Comparison of ENCODE assay signal across 9 cellular contexts in the genomic region with DNA sequence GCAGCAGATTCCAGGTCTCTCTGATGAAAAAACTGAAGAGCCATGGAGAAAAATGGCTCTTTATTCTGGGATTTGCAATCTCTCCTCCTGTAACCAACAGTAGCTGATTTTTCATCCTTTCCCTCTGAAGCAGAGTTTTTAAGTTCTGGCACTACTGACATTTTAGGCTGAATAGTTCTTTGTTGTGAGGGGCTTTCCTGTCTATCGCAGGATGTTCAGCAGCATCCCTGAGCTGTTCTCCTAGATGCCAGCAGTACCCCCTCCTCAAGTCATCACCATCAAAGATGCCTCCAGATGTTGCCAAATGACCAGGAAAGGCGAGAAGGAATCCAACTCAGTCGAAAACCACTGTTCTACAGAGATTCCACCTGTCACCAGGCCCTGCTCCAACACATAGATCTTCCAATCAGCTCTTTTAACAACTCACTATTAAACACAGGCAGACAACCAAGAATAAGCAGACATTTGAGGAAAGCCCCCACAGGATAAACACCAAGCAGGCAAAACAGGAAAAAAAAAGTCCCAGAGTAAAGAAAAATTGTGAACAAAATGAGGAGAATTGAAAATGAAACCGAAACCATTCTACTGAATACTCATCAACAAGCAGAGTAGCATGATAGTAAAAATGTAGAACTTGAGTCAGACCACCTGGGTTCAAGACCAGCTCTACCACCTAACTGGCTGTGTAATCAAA.
DNase-seq lines count a peak whose midpoint lies in the region; ATAC-seq and TF ChIP-seq lines count a peak whose summit lies in the region.
"Had no signal": no experiment of that assay in that cellular context is flagged by ENCODE, and none has a peak within 500 bp of the region (broad histone marks: within the 10 kb centered on the region; RNA-seq: fewer than 3 reads in every experiment).

No MANE protein-coding gene starts in this region.

- H3K9me3 Mint-ChIP-seq in activated CD4-positive, alpha-beta T cell treated with anti-CD3 and anti-CD28 coated beads for 36 hours (ENCODE audit: low read depth) = no peaks in the 10 kb centered on the region
- H3K9me3 Mint-ChIP-seq in activated naive CD8-positive, alpha-beta T cell treated with anti-CD3 and anti-CD28 coated beads for 36 hours = no peaks in the 10 kb centered on the region
- H3K9me3 Mint-ChIP-seq in neural progenitor cell = no peaks in the 10 kb centered on the region

- ATAC-seq in activated CD4-positive, alpha-beta T cell treated with anti-CD3 and anti-CD28 coated beads for 36 hours = peak; percentile 87
- peak; percentile 74 for ATAC-seq in HG03432 (IDR thresholded peaks at IDR 0.05; ENCODE audit: unreplicated experiment)

- no peaks in the 10 kb centered on the region for H3K27me3 ChIP-seq in mucosa of stomach (ENCODE audit: control insufficient read depth, insufficient read depth, low read length)
- no peaks in the 10 kb centered on the region for H3K27me3 ChIP-seq in neural progenitor cell

- peaks cover 3% of the 10 kb centered on the region for H3K36me3 Mint-ChIP-seq in activated CD4-positive, alpha-beta T cell treated with anti-CD3 and anti-CD28 coated beads for 36 hours (ENCODE audit: low read depth)
- H3K36me3 Mint-ChIP-seq in activated naive CD8-positive, alpha-beta T cell treated with anti-CD3 and anti-CD28 coated beads for 36 hours = peaks cover 3% of the 10 kb centered on the region
- H3K36me3 Mint-ChIP-seq in neural progenitor cell = no peaks in the 10 kb centered on the region

- peak overlapping the region; percentile 97 for H3K27ac Mint-ChIP-seq in activated CD4-positive, alpha-beta T cell treated with anti-CD3 and anti-CD28 coated beads for 36 hours
- peak overlapping the region; percentile 96 for H3K27ac Mint-ChIP-seq in activated naive CD8-positive, alpha-beta T cell treated with anti-CD3 and anti-CD28 coated beads for 36 hours
- no peak overlapping the region for H3K27ac Mint-ChIP-seq in neural progenitor cell

- H3K9ac ChIP-seq in mucosa of stomach (ENCODE audit: low read length) = peak overlapping the region; percentile 11
- no peak overlapping the region for H3K9ac ChIP-seq in neural progenitor cell

- no peak overlapping the region for H2AFZ ChIP-seq in neural progenitor cell (replicated peaks)

- H3K4me2 ChIP-seq in neural progenitor cell = no peak overlapping the region

- DNase-seq in activated CD4-positive, alpha-beta T cell treated with anti-CD3 and anti-CD28 coated beads for 36 hours = peak; percentile 28
- no peak for DNase-seq in activated CD4-positive, alpha-beta T cell treated with anti-CD3 and anti-CD28 coated beads, Interleukin-2, amount 50 U/mL, for 1 hour
- DNase-seq in activated naive CD8-positive, alpha-beta T cell treated with anti-CD3 and anti-CD28 coated beads for 36 hours = peak; percentile 6
- no peak for DNase-seq in GDM1 (lab: John Stamatoyannopoulos, UW)
- DNase-seq in neural progenitor cell (ENCODE audit: low spot score) = no peak
- DNase-seq in NCI-H2227 treated with DMSO at 0.1 percent for 48 hours (lab: John Stamatoyannopoulos, UW) = no peak

- peaks cover 4% of the 10 kb centered on the region for H3K4me1 ChIP-seq in mucosa of stomach (ENCODE audit: control insufficient read depth, insufficient read depth, low read length)
- H3K4me1 ChIP-seq in neural progenitor cell = peaks cover 3% of the 10 kb centered on the region

- no peaks in the 10 kb centered on the region for H3K79me2 ChIP-seq in neural progenitor cell (ENCODE audit: low read depth)

- POLR2A ChIA-PET in activated CD4-positive, alpha-beta T cell treated with anti-CD3 and anti-CD28 coated beads for 36 hours (lab: Charles Lee) = interaction anchor here (0.7 kb wide), 1 partner anchor 10 kb away, joined by 4 read pairs; no protein-coding TSS in a partner anchor

- no peaks in the 10 kb centered on the region for H3K9me3 ChIP-seq in mucosa of stomach (ENCODE audit: control insufficient read depth, low read length)
- H3K9me3 ChIP-seq in neural progenitor cell (ENCODE audit: low read depth) = no peaks in the 10 kb centered on the region

- H3K4me3 ChIP-seq in mucosa of stomach (ENCODE audit: low read length) (no peak overlapping the region), neural progenitor cell (no peak overlapping the region)

- peaks cover 38% of the 10 kb centered on the region for H3K4me1 Mint-ChIP-seq in activated CD4-positive, alpha-beta T cell treated with anti-CD3 and anti-CD28 coated beads for 36 hours
- H3K4me1 Mint-ChIP-seq in activated naive CD8-positive, alpha-beta T cell treated with anti-CD3 and anti-CD28 coated beads for 36 hours = peaks cover 44% of the 10 kb centered on the region
- H3K4me1 Mint-ChIP-seq in neural progenitor cell = no peaks in the 10 kb centered on the region

- no peaks in the 10 kb centered on the region for H3F3A ChIP-seq in neural progenitor cell (ENCODE audit: low read depth)

- H4K20me1 ChIP-seq in neural progenitor cell (ENCODE audit: low read depth) = no peaks in the 10 kb centered on the region

- CTCF ChIA-PET in activated CD4-positive, alpha-beta T cell treated with anti-CD3 and anti-CD28 coated beads for 36 hours (lab: Charles Lee) = interaction anchor here (0.7 to 2.3 kb wide), 10 partner anchors 10 to 441 kb away, joined by 3 to 12 read pairs (median 4); no protein-coding TSS in a partner anchor

- H3K36me3 ChIP-seq in mucosa of stomach (ENCODE audit: control insufficient read depth, insufficient read depth, low read length) = no peaks in the 10 kb centered on the region
- H3K36me3 ChIP-seq in neural progenitor cell = no peaks in the 10 kb centered on the region

- H3K27ac ChIP-seq in neural progenitor cell = no peak overlapping the region
- H3K27ac ChIP-seq: VCaP had no signal

- TF ChIP-seq CTCF in neural progenitor cell (IDR thresholded peaks at IDR 0.05) = no peak

- intact Hi-C loops in activated CD4-positive, alpha-beta T cell treated with anti-CD3 and anti-CD28 coated beads for 36 hours (cut with DNase I, micrococcal nuclease) = loop anchor here (1.0 to 5.0 kb wide), 11 partner anchors 41 to 1076 kb away; a partner anchor contains a TSS

- H3K4me3 Mint-ChIP-seq in activated CD4-positive, alpha-beta T cell treated with anti-CD3 and anti-CD28 coated beads for 36 hours = peak overlapping the region; percentile 73
- peak overlapping the region; percentile 84 for H3K4me3 Mint-ChIP-seq in activated naive CD8-positive, alpha-beta T cell treated with anti-CD3 and anti-CD28 coated beads for 36 hours
- no peak overlapping the region for H3K4me3 Mint-ChIP-seq in neural progenitor cell

- H3K27me3 Mint-ChIP-seq in activated CD4-positive, alpha-beta T cell treated with anti-CD3 and anti-CD28 coated beads for 36 hours = no peaks in the 10 kb centered on the region
- no peaks in the 10 kb centered on the region for H3K27me3 Mint-ChIP-seq in activated naive CD8-positive, alpha-beta T cell treated with anti-CD3 and anti-CD28 coated beads for 36 hours
- H3K27me3 Mint-ChIP-seq in neural progenitor cell (ENCODE audit: insufficient read depth, low read depth) = no peaks in the 10 kb centered on the region

Comparison
In these comparisons a context has a peak if more than half of its experiments do, and no peak if none do; other contexts are left out.
1. DNase-seq: peak in activated CD4-positive, alpha-beta T cell treated with anti-CD3 and anti-CD28 coated beads for 36 hours (single experiment) and activated naive CD8-positive, alpha-beta T cell treated with anti-CD3 and anti-CD28 coated beads for 36 hours (single experiment); none in activated CD4-positive, alpha-beta T cell treated with anti-CD3 and anti-CD28 coated beads, Interleukin-2, amount 50 U/mL, for 1 hour (single experiment), GDM1 (single experiment), neural progenitor cell (single experiment) and NCI-H2227 treated with DMSO at 0.1 percent for 48 hours (single experiment).